Comparison of ENCODE assay signal across 16 cellular contexts in genomic region chr10:78755877-78756455, GRCh38.
DNase-seq lines count a peak whose midpoint lies in the region; ATAC-seq, FAIRE-seq and TF ChIP-seq lines count a peak whose summit lies in the region.
"Had no signal": no experiment of that assay in that cellular context is flagged by ENCODE, and none has a peak within 500 bp of the region (broad histone marks: within the 10 kb centered on the region; RNA-seq: fewer than 3 reads in every experiment).

No MANE protein-coding gene starts in this region.

- peaks cover 33 to 63% of the 10 kb centered on the region in 2 experiments for H3K27me3 ChIP-seq in K562 (ENCODE audit: control insufficient read depth in 2 of 2, insufficient read depth in 2 of 2, low read length in 2 of 2)
- no peaks in the 10 kb centered on the region for H3K27me3 ChIP-seq in neural cell (ENCODE audit: insufficient read depth, low read depth, low read length)
- H3K27me3 ChIP-seq in upper lobe of right lung = no peaks in the 10 kb centered on the region
- H3K27me3 ChIP-seq: gastroesophageal sphincter had no signal

- no peaks in the 10 kb centered on the region for H3K9me3 ChIP-seq in K562 (replicated peaks; ENCODE audit: control insufficient read depth, insufficient read depth, low read depth, low read length)
- no peaks in the 10 kb centered on the region for H3K9me3 ChIP-seq in neural cell (ENCODE audit: low read length)
- H3K9me3 ChIP-seq in upper lobe of right lung = no peaks in the 10 kb centered on the region
- H3K9me3 ChIP-seq: gastroesophageal sphincter, thoracic aorta had no signal

- H3K27ac ChIP-seq in K562 (ENCODE audit: extremely low read depth, low read depth, low read length) (no peak overlapping the region), neural cell (ENCODE audit: low read length) (peak overlapping the region; percentile 76), upper lobe of right lung (no peak overlapping the region)
- H3K27ac ChIP-seq: VCaP had no signal

- no peak for TF ChIP-seq CTCF in K562 (IDR thresholded peaks at IDR 0.05 in 2 of 3, conservative IDR thresholded peaks at IDR 0.05 in 1 of 3; ENCODE audit: insufficient read depth in 2 of 3, low read depth in 1 of 3, low read length in 3 of 3)
- no peak for TF ChIP-seq CTCF in neural cell (IDR thresholded peaks at IDR 0.05; ENCODE audit: poor library complexity, severe bottlenecking)
- no peak for TF ChIP-seq CTCF in type B pancreatic cell (conservative IDR thresholded peaks at IDR 0.05)
- TF ChIP-seq CTCF in upper lobe of right lung (IDR thresholded peaks at IDR 0.05) = no peak

- TF ChIP-seq POLR2A in K562 (conservative IDR thresholded peaks at IDR 0.05) = no peak

- H3K9me3 Mint-ChIP-seq in activated CD4-positive, alpha-beta T cell treated with anti-CD3 and anti-CD28 coated beads, Interleukin-2, amount 10 ng/mL, durations not matched to agents 24 days and 14 days = no peaks in the 10 kb centered on the region
- no peaks in the 10 kb centered on the region for H3K9me3 Mint-ChIP-seq in type B pancreatic cell
- H3K9me3 Mint-ChIP-seq: dendritic cell treated with granulocyte-macrophage colony-stimulating factor and Interleukin-4, amounts not matched to agents 40 ng/mL and 50 ng/mL, for 4 days had no signal

- DNase-seq in activated CD4-positive, alpha-beta T cell treated with anti-CD3 and anti-CD28 coated beads, Interleukin-2, amount 10 ng/mL, durations not matched to agents 24 days and 14 days = no peak
- DNase-seq in activated CD4-positive, alpha-beta T cell treated with anti-CD3 and anti-CD28 coated beads for 1 hour = no peak
- DNase-seq in K562 (ENCODE audit: extremely low read depth in 1 of 4, low spot score in 3 of 4) (no peak), type B pancreatic cell (ENCODE audit: extremely low spot score, unreplicated experiment) (no peak), upper lobe of right lung (no peak), nucleus accumbens (lab: John Stamatoyannopoulos, UW) (no peak), AG20443 (ENCODE audit: low spot score) (no peak)
- DNase-seq: activated naive CD4-positive, alpha-beta T cell treated with anti-CD3 and anti-CD28 coated beads, Interleukin-2, amount 50 U/mL, for 16 hours; activated T-cell treated with anti-CD3 and anti-CD28 coated beads, Interleukin-2, amount 50 U/mL, for 1 hour; MM.1S; NCI-H1930 had no signal

- H3K4me1 Mint-ChIP-seq in activated CD4-positive, alpha-beta T cell treated with anti-CD3 and anti-CD28 coated beads, Interleukin-2, amount 10 ng/mL, durations not matched to agents 24 days and 14 days = peaks cover 7% of the 10 kb centered on the region
- peaks cover 73% of the 10 kb centered on the region for H3K4me1 Mint-ChIP-seq in type B pancreatic cell (ENCODE audit: unreplicated experiment)

- TF ChIP-seq EP300 in K562 (IDR thresholded peaks at IDR 0.05; ENCODE audit: low read length) (no peak), neural cell (conservative IDR thresholded peaks at IDR 0.05; ENCODE audit: poor library complexity, severe bottlenecking) (no peak)

- no peaks in the 10 kb centered on the region for H3F3A ChIP-seq in neural cell (ENCODE audit: insufficient read depth, low read length, poor library complexity, severe bottlenecking)

- no peaks in the 10 kb centered on the region for H3K4me1 ChIP-seq in K562 (replicated peaks in 1 of 2; ENCODE audit: control insufficient read depth in 2 of 2, insufficient read depth in 2 of 2, low read length in 2 of 2)
- peaks cover 19% of the 10 kb centered on the region for H3K4me1 ChIP-seq in upper lobe of right lung

- no peak for ATAC-seq in K562
- ATAC-seq in upper lobe of right lung = no peak

- BruUV-seq in K562 (replicated peaks; lab: Mats Ljungman, UMichigan) = no TSS peak

- H3K4me2 ChIP-seq in K562 (ENCODE audit: insufficient read depth, low read length) (no peak overlapping the region), neural cell (ENCODE audit: low read length) (no peak overlapping the region)

- H3K4me3 Mint-ChIP-seq in activated CD4-positive, alpha-beta T cell treated with anti-CD3 and anti-CD28 coated beads, Interleukin-2, amount 10 ng/mL, durations not matched to agents 24 days and 14 days = no peak overlapping the region
- peak overlapping the region; percentile 27 for H3K4me3 Mint-ChIP-seq in type B pancreatic cell
- H3K4me3 Mint-ChIP-seq: dendritic cell treated with granulocyte-macrophage colony-stimulating factor and Interleukin-4, amounts not matched to agents 40 ng/mL and 50 ng/mL, for 4 days had no signal

- CTCF ChIA-PET in K562 (lab: Yijun Ruan, JAX; ENCODE audit: low intra/inter-chr PET ratio) = no interaction called here

- 1% methylated on average over 3 of the region's 3 CpGs for WGBS in K562 (ENCODE audit: insufficient coverage, low coverage, missing lambda C conversion rate)

- H3K36me3 ChIP-seq in K562 (ENCODE audit: control insufficient read depth, insufficient read depth, low read length) (no peaks in the 10 kb centered on the region), neural cell (ENCODE audit: insufficient read depth, low read length) (no peaks in the 10 kb centered on the region), upper lobe of right lung (no peaks in the 10 kb centered on the region)
- H3K36me3 ChIP-seq: gastroesophageal sphincter, thoracic aorta had no signal

- H3K9ac ChIP-seq in K562 (ENCODE audit: insufficient read depth in 1 of 2, low read depth in 2 of 2, low read length in 2 of 2) (no peak overlapping the region), neural cell (ENCODE audit: low read length) (no peak overlapping the region)

- H3K9me1 ChIP-seq in K562 (ENCODE audit: control insufficient read depth, insufficient read depth, low read length) = peaks cover 4% of the 10 kb centered on the region

- no peaks in the 10 kb centered on the region for H3K36me3 Mint-ChIP-seq in activated CD4-positive, alpha-beta T cell treated with anti-CD3 and anti-CD28 coated beads, Interleukin-2, amount 10 ng/mL, durations not matched to agents 24 days and 14 days (ENCODE audit: low read depth)
- H3K36me3 Mint-ChIP-seq in type B pancreatic cell = no peaks in the 10 kb centered on the region

- in situ Hi-C loops in K562 (cut with MboI) = no loop called here

- peaks cover 5% of the 10 kb centered on the region for H3K27me3 Mint-ChIP-seq in activated CD4-positive, alpha-beta T cell treated with anti-CD3 and anti-CD28 coated beads, Interleukin-2, amount 10 ng/mL, durations not matched to agents 24 days and 14 days
- H3K27me3 Mint-ChIP-seq in type B pancreatic cell = no peaks in the 10 kb centered on the region

- POLR2A ChIA-PET in K562 (lab: Yijun Ruan, JAX) = no interaction called here

- H3K27ac Mint-ChIP-seq in activated CD4-positive, alpha-beta T cell treated with anti-CD3 and anti-CD28 coated beads, Interleukin-2, amount 10 ng/mL, durations not matched to agents 24 days and 14 days = peak overlapping the region; percentile 27
- peak overlapping the region; percentile 92 for H3K27ac Mint-ChIP-seq in type B pancreatic cell
- H3K27ac Mint-ChIP-seq: dendritic cell treated with granulocyte-macrophage colony-stimulating factor and Interleukin-4, amounts not matched to agents 40 ng/mL and 50 ng/mL, for 4 days had no signal

- H3K79me2 ChIP-seq in K562 (ENCODE audit: control insufficient read depth, insufficient read depth, low read length) (no peaks in the 10 kb centered on the region), neural cell (replicated peaks; ENCODE audit: insufficient read depth, low read length) (no peaks in the 10 kb centered on the region)

- H4K20me1 ChIP-seq in K562 (replicated peaks; ENCODE audit: control insufficient read depth, insufficient read depth, low read length) (peaks cover 13% of the 10 kb centered on the region), neural cell (ENCODE audit: insufficient read depth) (no peaks in the 10 kb centered on the region)

- no peak overlapping the region for H3K4me3 ChIP-seq in K562
- no peak overlapping the region for H3K4me3 ChIP-seq in neural cell (ENCODE audit: low read length)
- no peak overlapping the region for H3K4me3 ChIP-seq in upper lobe of right lung
- H3K4me3 ChIP-seq: gastroesophageal sphincter, thoracic aorta had no signal

- FAIRE-seq in K562 (lab: Jason Lieb, UNC) = no peak

- intact Hi-C loops in activated CD4-positive, alpha-beta T cell treated with anti-CD3 and anti-CD28 coated beads, Interleukin-2, amount 10 ng/mL, durations not matched to agents 24 days and 14 days (cut with micrococcal nuclease) = no loop called here
- intact Hi-C loops in K562 (cut with micrococcal nuclease) = no loop called here
- intact Hi-C loops in upper lobe of right lung (cut with DNase I) = no loop called here

- H2AFZ ChIP-seq in K562 (ENCODE audit: low read depth, low read length) (no peak overlapping the region), neural cell (ENCODE audit: low read depth, low read length) (no peak overlapping the region)

- TF ChIP-seq RAD21 in K562 (CRISPR knock-in tag; conservative IDR thresholded peaks at IDR 0.05 in 1 of 2, IDR thresholded peaks at IDR 0.05 in 1 of 2) = no peak
- no peak for TF ChIP-seq RAD21 in neural cell (conservative IDR thresholded peaks at IDR 0.05)

- no peaks in the 10 kb centered on the region for H3K9me2 ChIP-seq in neural cell (ENCODE audit: insufficient read depth, low read length)

TF ChIP-seq in neural cell, 6 proteins besides CTCF, POLR2A, EP300 and RAD21 (continues in another document):
- TF ChIP-seq MXI1 (conservative IDR thresholded peaks at IDR 0.05; ENCODE audit: poor library complexity, severe bottlenecking) (no peak), REST (IDR thresholded peaks at IDR 0.05; ENCODE audit: borderline replicate concordance) (no peak)
